Comparison of ENCODE assay signal across 1 cellular context in genomic region chrX:45063319-45064095, GRCh38.
TF ChIP-seq lines count a peak whose summit lies in the region.

No MANE protein-coding gene starts in this region.

TF ChIP-seq in WTC11, 78 proteins besides CTCF, POLR2A, EP300 and RAD21 (continued from another document):
- TF ChIP-seq, protein P1, sequence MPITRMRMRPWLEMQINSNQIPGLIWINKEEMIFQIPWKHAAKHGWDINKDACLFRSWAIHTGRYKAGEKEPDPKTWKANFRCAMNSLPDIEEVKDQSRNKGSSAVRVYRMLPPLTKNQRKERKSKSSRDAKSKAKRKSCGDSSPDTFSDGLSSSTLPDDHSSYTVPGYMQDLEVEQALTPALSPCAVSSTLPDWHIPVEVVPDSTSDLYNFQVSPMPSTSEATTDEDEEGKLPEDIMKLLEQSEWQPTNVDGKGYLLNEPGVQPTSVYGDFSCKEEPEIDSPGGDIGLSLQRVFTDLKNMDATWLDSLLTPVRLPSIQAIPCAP (CRISPR knock-in tag; IDR thresholded peaks at IDR 0.05), result no peak
- TF ChIP-seq NR3C1 (CRISPR knock-in tag; conservative IDR thresholded peaks at IDR 0.05; ENCODE audit: low read depth) (no peak), ETV6 (CRISPR knock-in tag; IDR thresholded peaks at IDR 0.05) (no peak), MYBL2 (CRISPR knock-in tag; IDR thresholded peaks at IDR 0.05) (no peak), JAZF1 (CRISPR knock-in tag; IDR thresholded peaks at IDR 0.05) (no peak), ZNF416 (CRISPR knock-in tag; IDR thresholded peaks at IDR 0.05) (no peak), ZNF219 (CRISPR knock-in tag; IDR thresholded peaks at IDR 0.05; ENCODE audit: borderline replicate concordance) (no peak)
- TF ChIP-seq, protein P2, sequence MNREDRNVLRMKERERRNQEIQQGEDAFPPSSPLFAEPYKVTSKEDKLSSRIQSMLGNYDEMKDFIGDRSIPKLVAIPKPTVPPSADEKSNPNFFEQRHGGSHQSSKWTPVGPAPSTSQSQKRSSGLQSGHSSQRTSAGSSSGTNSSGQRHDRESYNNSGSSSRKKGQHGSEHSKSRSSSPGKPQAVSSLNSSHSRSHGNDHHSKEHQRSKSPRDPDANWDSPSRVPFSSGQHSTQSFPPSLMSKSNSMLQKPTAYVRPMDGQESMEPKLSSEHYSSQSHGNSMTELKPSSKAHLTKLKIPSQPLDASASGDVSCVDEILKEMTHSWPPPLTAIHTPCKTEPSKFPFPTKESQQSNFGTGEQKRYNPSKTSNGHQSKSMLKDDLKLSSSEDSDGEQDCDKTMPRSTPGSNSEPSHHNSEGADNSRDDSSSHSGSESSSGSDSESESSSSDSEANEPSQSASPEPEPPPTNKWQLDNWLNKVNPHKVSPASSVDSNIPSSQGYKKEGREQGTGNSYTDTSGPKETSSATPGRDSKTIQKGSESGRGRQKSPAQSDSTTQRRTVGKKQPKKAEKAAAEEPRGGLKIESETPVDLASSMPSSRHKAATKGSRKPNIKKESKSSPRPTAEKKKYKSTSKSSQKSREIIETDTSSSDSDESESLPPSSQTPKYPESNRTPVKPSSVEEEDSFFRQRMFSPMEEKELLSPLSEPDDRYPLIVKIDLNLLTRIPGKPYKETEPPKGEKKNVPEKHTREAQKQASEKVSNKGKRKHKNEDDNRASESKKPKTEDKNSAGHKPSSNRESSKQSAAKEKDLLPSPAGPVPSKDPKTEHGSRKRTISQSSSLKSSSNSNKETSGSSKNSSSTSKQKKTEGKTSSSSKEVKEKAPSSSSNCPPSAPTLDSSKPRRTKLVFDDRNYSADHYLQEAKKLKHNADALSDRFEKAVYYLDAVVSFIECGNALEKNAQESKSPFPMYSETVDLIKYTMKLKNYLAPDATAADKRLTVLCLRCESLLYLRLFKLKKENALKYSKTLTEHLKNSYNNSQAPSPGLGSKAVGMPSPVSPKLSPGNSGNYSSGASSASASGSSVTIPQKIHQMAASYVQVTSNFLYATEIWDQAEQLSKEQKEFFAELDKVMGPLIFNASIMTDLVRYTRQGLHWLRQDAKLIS (CRISPR knock-in tag; IDR thresholded peaks at IDR 0.05; ENCODE audit: borderline replicate concordance), result no peak
- TF ChIP-seq, protein P3, sequence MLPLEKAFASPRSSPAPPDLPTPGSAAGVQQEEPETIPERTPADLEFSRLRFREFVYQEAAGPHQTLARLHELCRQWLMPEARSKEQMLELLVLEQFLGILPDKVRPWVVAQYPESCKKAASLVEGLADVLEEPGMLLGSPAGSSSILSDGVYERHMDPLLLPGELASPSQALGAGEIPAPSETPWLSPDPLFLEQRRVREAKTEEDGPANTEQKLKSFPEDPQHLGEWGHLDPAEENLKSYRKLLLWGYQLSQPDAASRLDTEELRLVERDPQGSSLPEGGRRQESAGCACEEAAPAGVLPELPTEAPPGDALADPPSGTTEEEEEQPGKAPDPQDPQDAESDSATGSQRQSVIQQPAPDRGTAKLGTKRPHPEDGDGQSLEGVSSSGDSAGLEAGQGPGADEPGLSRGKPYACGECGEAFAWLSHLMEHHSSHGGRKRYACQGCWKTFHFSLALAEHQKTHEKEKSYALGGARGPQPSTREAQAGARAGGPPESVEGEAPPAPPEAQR (CRISPR knock-in tag; IDR thresholded peaks at IDR 0.05), result no peak
